In the genomic region with DNA sequence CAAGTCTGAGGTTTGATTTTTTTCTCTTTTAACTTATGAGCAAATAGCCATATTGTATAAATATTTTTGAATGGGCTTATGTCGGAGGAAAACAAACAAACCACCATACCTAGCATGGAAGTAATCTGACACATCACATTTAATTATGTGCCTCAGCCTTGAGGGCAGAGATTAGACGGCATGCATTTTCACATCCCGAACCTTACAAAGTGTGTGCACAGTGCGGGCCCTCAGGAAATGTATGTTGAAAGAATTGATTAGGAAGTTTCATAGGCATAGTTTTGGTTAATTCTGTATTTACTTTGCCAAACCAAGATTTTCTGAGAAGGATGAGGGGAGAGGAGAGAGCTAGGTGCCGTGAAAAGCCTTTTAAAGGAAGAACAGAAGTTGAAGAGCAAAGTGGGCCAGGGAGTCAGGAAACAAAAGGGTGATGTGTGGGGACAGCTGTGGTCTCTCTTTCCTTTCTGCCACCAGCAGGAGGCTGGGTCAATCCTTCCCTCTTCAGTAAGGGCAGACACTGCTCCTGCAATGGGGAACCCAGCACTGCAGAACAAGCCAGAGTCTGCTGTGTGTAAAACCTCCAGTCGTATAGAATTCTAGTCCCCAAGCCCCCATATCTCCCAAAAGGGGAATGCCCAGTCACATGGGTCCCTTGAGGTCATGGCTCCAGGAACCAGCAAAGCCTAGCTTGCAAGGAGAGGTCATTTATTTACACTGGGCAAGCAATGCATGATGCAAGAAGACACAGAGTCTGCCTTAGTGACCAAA, we compare ENCODE assay signal across 20 cellular contexts.
DNase-seq lines count a peak whose midpoint lies in the region; ATAC-seq and TF ChIP-seq lines count a peak whose summit lies in the region.
"Had no signal": no experiment of that assay in that cellular context is flagged by ENCODE, and none has a peak within 500 bp of the region (broad histone marks: within the 10 kb centered on the region; RNA-seq: fewer than 3 reads in every experiment).

No MANE protein-coding gene starts in this region.

- H3K9me3 ChIP-seq in BE2C (no peaks in the 10 kb centered on the region), adipocyte (ENCODE audit: control insufficient read depth, low read length) (no peaks in the 10 kb centered on the region), HAP-1 (no peaks in the 10 kb centered on the region)
- H3K9me3 ChIP-seq: prostate gland had no signal

- H3K36me3 ChIP-seq in BE2C = no peaks in the 10 kb centered on the region
- no peaks in the 10 kb centered on the region for H3K36me3 ChIP-seq in adipocyte (ENCODE audit: control insufficient read depth, insufficient read depth, low read length, severe bottlenecking)
- no peaks in the 10 kb centered on the region for H3K36me3 ChIP-seq in HAP-1 (replicated peaks)
- H3K36me3 ChIP-seq: prostate gland had no signal

- H3K4me1 ChIP-seq in BE2C (peaks cover 5% of the 10 kb centered on the region; the same call in 1 of the 2 replicates), adipocyte (ENCODE audit: control insufficient read depth, insufficient read depth, low read length) (no peaks in the 10 kb centered on the region), HAP-1 (no peaks in the 10 kb centered on the region)
- H3K4me1 ChIP-seq: prostate gland had no signal

- no peak overlapping the region for H3K9ac ChIP-seq in adipocyte (ENCODE audit: low read length)
- H3K9ac ChIP-seq: KMS-11 had no signal

- H3K27me3 ChIP-seq in BE2C = no peaks in the 10 kb centered on the region
- H3K27me3 ChIP-seq in adipocyte (replicated peaks; ENCODE audit: control insufficient read depth, insufficient read depth, low read length) = peaks cover 27% of the 10 kb centered on the region
- no peaks in the 10 kb centered on the region for H3K27me3 ChIP-seq in HAP-1 (ENCODE audit: low read depth)

- ATAC-seq in left lobe of liver (peak; percentile 74), GM18520 (IDR thresholded peaks at IDR 0.05; ENCODE audit: unreplicated experiment) (no peak)
- ATAC-seq: left colon had no signal

- H3K4me3 ChIP-seq in BE2C (ENCODE audit: low read depth, low read length) (no peak overlapping the region), adipocyte (ENCODE audit: low read length) (no peak overlapping the region), HAP-1 (no peak overlapping the region)
- H3K4me3 ChIP-seq: prostate gland had no signal

- no peak for DNase-seq in BE2C
- peak; percentile 18 for DNase-seq in KBM-7
- DNase-seq in adipocyte (ENCODE audit: low read depth) = peak; percentile 19
- no peak for DNase-seq in left lobe of liver (ENCODE audit: low spot score)
- no peak for DNase-seq in NCI-H774 (lab: John Stamatoyannopoulos, UW)
- no peak for DNase-seq in NCI-H524 (lab: John Stamatoyannopoulos, UW)
- no peak for DNase-seq in HAP-1 (ENCODE audit: low spot score in 2 of 2)
- DNase-seq: activated CD4-positive, alpha-beta T cell treated with anti-CD3 and anti-CD28 coated beads for 1 hour; cortex of kidney; DMS 273 treated with DMSO at 0.1 percent for 48 hours; left colon; midbrain; NCI-H1105 treated with DMSO at 0.1 percent for 48 hours; NCI-H2081 treated with DMSO at 0.1 percent for 48 hours; NCI-H524 treated with DMSO at 0.1 percent for 48 hours; nephron progenitor cell; OCI-M1 had no signal

- TF ChIP-seq CTCF in BE2C (IDR thresholded peaks at IDR 0.05; ENCODE audit: low read depth, low read length) = peak; percentile 15; the same call in 1 of the 2 replicates

- in situ Hi-C loops in KBM-7 (cut with MboI; ENCODE audit: low pct_unique_long_range_greater_than_20kb, low sequenced_read_pairs) = no loop called here
- in situ Hi-C loops in HAP-1 (cut with MboI; ENCODE audit: low sequenced_read_pairs) = no loop called here

Comparison
In these comparisons a context has a peak if more than half of its experiments do, and no peak if none do; other contexts are left out.
1. DNase-seq: peak in KBM-7 (single experiment) and adipocyte (single experiment); none in BE2C (single experiment), left lobe of liver (single experiment), NCI-H774 (single experiment), NCI-H524 (0 of 2) and HAP-1 (0 of 2).